In the genomic region with DNA sequence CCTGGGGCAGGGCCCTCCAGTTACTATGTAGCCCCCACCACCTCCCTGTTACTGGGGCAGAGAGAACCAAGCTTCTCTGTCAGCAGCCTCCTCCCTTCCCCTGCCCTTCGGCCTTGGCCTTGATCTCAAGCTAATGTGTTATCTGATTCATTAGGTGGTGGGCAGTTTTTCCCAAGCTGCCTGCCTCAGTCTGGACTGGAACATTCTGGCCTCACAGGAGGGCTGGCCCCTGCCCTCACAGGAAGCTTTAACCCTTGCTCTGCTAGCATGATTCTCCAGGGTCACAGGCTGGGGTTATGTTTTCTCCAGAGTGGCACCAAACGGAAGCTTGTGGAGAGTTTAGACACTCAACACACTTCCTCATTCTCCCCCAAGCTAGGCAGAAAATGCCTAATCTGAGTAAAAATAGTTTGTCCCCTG, we compare ENCODE assay signal across 15 cellular contexts. TPM values are rescaled to one million over a fixed set of nuclear protein-coding genes. Genes with fewer than 3 reads are reported as not detected.
A peak's percentile ranks its signal among the peaks of the same experiment; 100 is the strongest.
DNase-seq lines count a peak whose midpoint lies in the region; ATAC-seq and TF ChIP-seq lines count a peak whose summit lies in the region.
"Had no signal": no experiment of that assay in that cellular context is flagged by ENCODE, and none has a peak within 500 bp of the region (broad histone marks: within the 10 kb centered on the region; RNA-seq: fewer than 3 reads in every experiment).

No MANE protein-coding gene starts in this region.

- no peaks in the 10 kb centered on the region for H3K27me3 ChIP-seq in Loucy (ENCODE audit: insufficient read depth, low read length, poor library complexity, severe bottlenecking)
- H3K27me3 ChIP-seq in adrenal gland = no peaks in the 10 kb centered on the region
- no peaks in the 10 kb centered on the region for H3K27me3 ChIP-seq in naive thymus-derived CD4-positive, alpha-beta T cell (ENCODE audit: control insufficient read depth in 2 of 2, insufficient read depth in 2 of 2, low read length in 2 of 2)
- H3K27me3 ChIP-seq in MM.1S (replicated peaks; ENCODE audit: insufficient read depth, low read length) = no peaks in the 10 kb centered on the region
- no peaks in the 10 kb centered on the region for H3K27me3 ChIP-seq in Caco-2 (replicated peaks; ENCODE audit: control insufficient read depth, insufficient read depth, low read length)
- H3K27me3 ChIP-seq in breast epithelium = no peaks in the 10 kb centered on the region
- H3K27me3 ChIP-seq: cardiac muscle cell, vagina had no signal

- peak overlapping the region; percentile 85 for H2AFZ ChIP-seq in Loucy (ENCODE audit: low read length)
- no peak overlapping the region for H2AFZ ChIP-seq in MM.1S (ENCODE audit: low read length)

- H3K4me2 ChIP-seq in Loucy (ENCODE audit: low read depth, low read length, poor library complexity, severe bottlenecking) (no peak overlapping the region), MM.1S (ENCODE audit: low read depth, low read length) (no peak overlapping the region)

- POLR2A ChIA-PET in naive thymus-derived CD4-positive, alpha-beta T cell (lab: Charles Lee) = no interaction called here
- POLR2A ChIA-PET in Caco-2 (lab: Charles Lee) = no interaction called here

- no peak overlapping the region for H3K4me3 Mint-ChIP-seq in naive thymus-derived CD4-positive, alpha-beta T cell
- no peak overlapping the region for H3K4me3 Mint-ChIP-seq in Caco-2 (ENCODE audit: unreplicated experiment)
- no peak overlapping the region for H3K4me3 Mint-ChIP-seq in activated CD8-positive, alpha-beta memory T cell treated with anti-CD3 and anti-CD28 coated beads, Interleukin-2, amount 10 ng/mL, durations not matched to agents 7 days and 5 days
- H3K4me3 Mint-ChIP-seq: activated T-cell treated with anti-CD3 and anti-CD28 coated beads, Interleukin-2, amount 50 U/mL, for 4 hours had no signal

- BruUV-seq in Caco-2 (replicated peaks; lab: Mats Ljungman, UMichigan) = no TSS peak

- H3K27ac ChIP-seq in adrenal gland = peak overlapping the region; percentile 56 to 86 (median 82)
- H3K27ac ChIP-seq in naive thymus-derived CD4-positive, alpha-beta T cell (ENCODE audit: low read depth, low read length) = no peak overlapping the region
- H3K27ac ChIP-seq in MM.1S (ENCODE audit: low read length) = no peak overlapping the region
- no peak overlapping the region for H3K27ac ChIP-seq in breast epithelium
- H3K27ac ChIP-seq: C4-2B, cardiac muscle cell, vagina had no signal

- H3K9me2 ChIP-seq in Loucy (replicated peaks; ENCODE audit: low read depth, low read length) = no peaks in the 10 kb centered on the region
- H3K9me2 ChIP-seq in MM.1S (replicated peaks; ENCODE audit: insufficient read depth, low read length) = no peaks in the 10 kb centered on the region

- H3K27me3 Mint-ChIP-seq in naive thymus-derived CD4-positive, alpha-beta T cell = peaks cover 25 to 46% (median 38%) of the 10 kb centered on the region in 5 donors
- peaks cover 10% of the 10 kb centered on the region for H3K27me3 Mint-ChIP-seq in Caco-2 (ENCODE audit: insufficient read depth, unreplicated experiment)
- H3K27me3 Mint-ChIP-seq in activated CD8-positive, alpha-beta memory T cell treated with anti-CD3 and anti-CD28 coated beads, Interleukin-2, amount 10 ng/mL, durations not matched to agents 7 days and 5 days = peaks cover 28% of the 10 kb centered on the region

- H3K9me3 Mint-ChIP-seq in naive thymus-derived CD4-positive, alpha-beta T cell = peaks cover 0 to 3% (median 0%) of the 10 kb centered on the region in 11 donors
- no peaks in the 10 kb centered on the region for H3K9me3 Mint-ChIP-seq in Caco-2 (ENCODE audit: unreplicated experiment)
- no peaks in the 10 kb centered on the region for H3K9me3 Mint-ChIP-seq in activated CD8-positive, alpha-beta memory T cell treated with anti-CD3 and anti-CD28 coated beads, Interleukin-2, amount 10 ng/mL, durations not matched to agents 7 days and 5 days (ENCODE audit: low read depth)
- H3K9me3 Mint-ChIP-seq: activated T-cell treated with anti-CD3 and anti-CD28 coated beads, Interleukin-2, amount 50 U/mL, for 4 hours had no signal

- H3K9me3 ChIP-seq in Loucy (ENCODE audit: insufficient read depth, low read depth, low read length) = no peaks in the 10 kb centered on the region
- no peaks in the 10 kb centered on the region for H3K9me3 ChIP-seq in adrenal gland (replicated peaks in 1 of 3)
- H3K9me3 ChIP-seq in naive thymus-derived CD4-positive, alpha-beta T cell (ENCODE audit: control insufficient read depth in 2 of 3, low read length in 3 of 3) = no peaks in the 10 kb centered on the region
- H3K9me3 ChIP-seq in MM.1S (replicated peaks; ENCODE audit: insufficient read depth, low read length) = no peaks in the 10 kb centered on the region
- no peaks in the 10 kb centered on the region for H3K9me3 ChIP-seq in Caco-2
- no peaks in the 10 kb centered on the region for H3K9me3 ChIP-seq in breast epithelium
- H3K9me3 ChIP-seq: vagina had no signal

- H3K4me3 ChIP-seq in Loucy (ENCODE audit: low read length, poor library complexity, severe bottlenecking) = no peak overlapping the region
- no peak overlapping the region for H3K4me3 ChIP-seq in adrenal gland
- H3K4me3 ChIP-seq in naive thymus-derived CD4-positive, alpha-beta T cell (ENCODE audit: low read length) = no peak overlapping the region
- no peak overlapping the region for H3K4me3 ChIP-seq in MM.1S (ENCODE audit: low read length)
- no peak overlapping the region for H3K4me3 ChIP-seq in Caco-2 (ENCODE audit: low read depth, low read length)
- no peak overlapping the region for H3K4me3 ChIP-seq in breast epithelium
- H3K4me3 ChIP-seq: cardiac muscle cell, vagina had no signal

- ATAC-seq in naive thymus-derived CD4-positive, alpha-beta T cell = peak; percentile 49
- no peak for ATAC-seq in activated CD8-positive, alpha-beta memory T cell treated with anti-CD3 and anti-CD28 coated beads, Interleukin-2, amount 10 ng/mL, durations not matched to agents 7 days and 5 days
- ATAC-seq: activated T-cell treated with anti-CD3 and anti-CD28 coated beads, Interleukin-2, amount 50 U/mL, for 4 hours had no signal

- TF ChIP-seq CTCF in Loucy (conservative IDR thresholded peaks at IDR 0.05; ENCODE audit: low read length) (no peak), adrenal gland (IDR thresholded peaks at IDR 0.05) (no peak), MM.1S (IDR thresholded peaks at IDR 0.05; ENCODE audit: low read length) (no peak), Caco-2 (IDR thresholded peaks at IDR 0.05; ENCODE audit: insufficient read depth in 1 of 2, low read depth in 1 of 2, low read length in 1 of 2, severe bottlenecking in 1 of 2, unreplicated experiment in 1 of 2) (no peak), breast epithelium (IDR thresholded peaks at IDR 0.05) (no peak)

- H3K9ac ChIP-seq in Loucy (ENCODE audit: low read depth, low read length, poor library complexity, severe bottlenecking) (no peak overlapping the region), MM.1S (ENCODE audit: low read length) (no peak overlapping the region)

- intact Hi-C loops in adrenal gland (cut with DNase I) = no loop called here
- intact Hi-C loops in naive thymus-derived CD4-positive, alpha-beta T cell (cut with micrococcal nuclease) = no loop called here
- intact Hi-C loops in Caco-2 (cut with micrococcal nuclease; ENCODE audit: unreplicated experiment) = no loop called here
- intact Hi-C loops in breast epithelium (cut with DNase I; ENCODE audit: low total_unique reads) = no loop called here

- H3K4me1 ChIP-seq in Loucy (ENCODE audit: insufficient read depth, low read length, poor library complexity, severe bottlenecking) (peaks cover 17% of the 10 kb centered on the region), adrenal gland (replicated peaks in 1 of 2) (peaks cover 18 to 20% of the 10 kb centered on the region in 2 donors), MM.1S (ENCODE audit: low read length) (no peaks in the 10 kb centered on the region), Caco-2 (no peaks in the 10 kb centered on the region), breast epithelium (no peaks in the 10 kb centered on the region)
- H3K4me1 ChIP-seq in naive thymus-derived CD4-positive, alpha-beta T cell (ENCODE audit: control insufficient read depth in 2 of 2, insufficient read depth in 2 of 2, low read length in 2 of 2) = no peaks in the 10 kb centered on the region
- H3K4me1 ChIP-seq: vagina had no signal

- H3K36me3 Mint-ChIP-seq in naive thymus-derived CD4-positive, alpha-beta T cell = no peaks in the 10 kb centered on the region
- no peaks in the 10 kb centered on the region for H3K36me3 Mint-ChIP-seq in Caco-2 (ENCODE audit: insufficient read depth, unreplicated experiment)
- no peaks in the 10 kb centered on the region for H3K36me3 Mint-ChIP-seq in activated CD8-positive, alpha-beta memory T cell treated with anti-CD3 and anti-CD28 coated beads, Interleukin-2, amount 10 ng/mL, durations not matched to agents 7 days and 5 days

- no peaks in the 10 kb centered on the region for H3K79me2 ChIP-seq in Loucy (ENCODE audit: insufficient read depth, low read length)
- H3K79me2 ChIP-seq in MM.1S (ENCODE audit: low read length) = no peaks in the 10 kb centered on the region

- no peaks in the 10 kb centered on the region for H3K36me3 ChIP-seq in Loucy (ENCODE audit: insufficient read depth, low read length)
- no peaks in the 10 kb centered on the region for H3K36me3 ChIP-seq in adrenal gland (replicated peaks in 1 of 2)
- H3K36me3 ChIP-seq in naive thymus-derived CD4-positive, alpha-beta T cell (ENCODE audit: control insufficient read depth in 2 of 3, insufficient read depth in 3 of 3, low read length in 3 of 3) = no peaks in the 10 kb centered on the region
- no peaks in the 10 kb centered on the region for H3K36me3 ChIP-seq in MM.1S (replicated peaks; ENCODE audit: insufficient read depth, low read length)
- no peaks in the 10 kb centered on the region for H3K36me3 ChIP-seq in Caco-2 (ENCODE audit: control insufficient read depth, insufficient read depth, low read length)
- H3K36me3 ChIP-seq in breast epithelium = no peaks in the 10 kb centered on the region
- H3K36me3 ChIP-seq: cardiac muscle cell, vagina had no signal

- WGBS in adrenal gland, 4 donors = 13 to 28% (median 24%) methylated on average over 2 of the region's 2 CpGs

- no peaks in the 10 kb centered on the region for H4K20me1 ChIP-seq in Loucy (ENCODE audit: insufficient read depth, low read length, poor library complexity, severe bottlenecking)
- H4K20me1 ChIP-seq in MM.1S (ENCODE audit: insufficient read depth, low read length) = no peaks in the 10 kb centered on the region

- no peak overlapping the region for H3K27ac Mint-ChIP-seq in naive thymus-derived CD4-positive, alpha-beta T cell
- no peak overlapping the region for H3K27ac Mint-ChIP-seq in Caco-2 (ENCODE audit: unreplicated experiment)
- no peak overlapping the region for H3K27ac Mint-ChIP-seq in activated CD8-positive, alpha-beta memory T cell treated with anti-CD3 and anti-CD28 coated beads, Interleukin-2, amount 10 ng/mL, durations not matched to agents 7 days and 5 days

- TF ChIP-seq POLR2A in adrenal gland (IDR thresholded peaks at IDR 0.05) = no peak
- no peak for TF ChIP-seq POLR2A in breast epithelium (IDR thresholded peaks at IDR 0.05)

- H3F3A ChIP-seq in Loucy (ENCODE audit: low read depth) (0 out of 2 replicates have a peak, but pooled peaks cover 3% of the 10 kb centered on the region), MM.1S (ENCODE audit: insufficient read depth, low read length) (no peaks in the 10 kb centered on the region)

- H3K4me1 Mint-ChIP-seq in naive thymus-derived CD4-positive, alpha-beta T cell = peaks cover 0 to 15% (median 0%) of the 10 kb centered on the region in 7 donors
- no peaks in the 10 kb centered on the region for H3K4me1 Mint-ChIP-seq in Caco-2 (ENCODE audit: low read depth, unreplicated experiment)
- H3K4me1 Mint-ChIP-seq in activated CD8-positive, alpha-beta memory T cell treated with anti-CD3 and anti-CD28 coated beads, Interleukin-2, amount 10 ng/mL, durations not matched to agents 7 days and 5 days = peaks cover 6% of the 10 kb centered on the region

- CTCF ChIA-PET in naive thymus-derived CD4-positive, alpha-beta T cell (lab: Charles Lee) = no interaction called here
- CTCF ChIA-PET in Caco-2 (lab: Charles Lee) = interaction anchor here (0.9 kb wide), 1 partner anchor 20 kb away, joined by 3 read pairs; no protein-coding TSS in a partner anchor
- CTCF ChIA-PET in activated CD8-positive, alpha-beta memory T cell treated with anti-CD3 and anti-CD28 coated beads, Interleukin-2, amount 10 ng/mL, durations not matched to agents 7 days and 5 days (lab: Charles Lee) = interaction anchor here (0.8 to 0.9 kb wide), 2 partner anchors 22 to 42 kb away, joined by 3 read pairs; no protein-coding TSS in a partner anchor

- peak; percentile 57 for DNase-seq in GF-D8 (lab: John Stamatoyannopoulos, UW)
- DNase-seq in adrenal gland = peak; percentile 51 to 85 (median 75)
- no peak for DNase-seq in naive thymus-derived CD4-positive, alpha-beta T cell
- no peak for DNase-seq in MM.1S
- no peak for DNase-seq in Caco-2
- DNase-seq in activated CD8-positive, alpha-beta memory T cell treated with anti-CD3 and anti-CD28 coated beads, Interleukin-2, amount 10 ng/mL, durations not matched to agents 7 days and 5 days = no peak
- DNase-seq in breast epithelium (ENCODE audit: low spot score in 2 of 2) = no peak
- DNase-seq: activated T-cell treated with anti-CD3 and anti-CD28 coated beads, Interleukin-2, amount 50 U/mL, for 4 hours; islet precursor cell; NCI-H524 treated with DMSO at 0.1 percent for 48 hours had no signal

RNA-seq across cellular contexts. Expression of a gene that starts 37.2 kb away (rescaled TPM):
- total RNA-seq in adrenal gland (100 to 1,000 TPM in 1 of 8 donors, 10 to 100 TPM in 7; 11.9 to 198 (median 23.5) TPM), Caco-2 (2022) (35.9 and 45.0 TPM in 2 replicates), breast epithelium (1 to 10 TPM in 2 of 3 donors, under 1 TPM in 1; 0.32 to 5.1 (median 3.9) TPM)
- 10 to 100 TPM; 11.8 to 77.2 (median 27.6) TPM for polyA plus RNA-seq in adrenal gland
- total RNA-seq in naive thymus-derived CD4-positive, alpha-beta T cell = 1 to 10 TPM in 1 of 5 experiments, under 1 TPM in 3, not detected in 1; 0.37 to 5.0 (median 0.53) TPM
- under 1 TPM in 1 of 2 donors, not detected in 1; 0.26 TPM for polyA plus RNA-seq in naive thymus-derived CD4-positive, alpha-beta T cell
- 1 to 10 TPM; 2.6 to 5.3 TPM for total RNA-seq in activated CD8-positive, alpha-beta memory T cell treated with anti-CD3 and anti-CD28 coated beads, Interleukin-2, amount 10 ng/mL, durations not matched to agents 7 days and 5 days

RNA-seq across cellular contexts. Expression of a gene that starts 50.2 kb away (rescaled TPM):
- total RNA-seq in adrenal gland (1 to 10 TPM in 3 of 8 donors, under 1 TPM in 4, not detected in 1; 0.14 to 4.6 (median 0.87) TPM), Caco-2 (2022) (not detected in 2 replicates), breast epithelium (not detected)
- polyA plus RNA-seq in adrenal gland = 1 to 10 TPM in 1 of 3 donors, under 1 TPM in 2; 0.16 to 1.5 (median 0.37) TPM
- not detected for total RNA-seq in naive thymus-derived CD4-positive, alpha-beta T cell
- polyA plus RNA-seq in naive thymus-derived CD4-positive, alpha-beta T cell = not detected
- total RNA-seq in activated CD8-positive, alpha-beta memory T cell treated with anti-CD3 and anti-CD28 coated beads, Interleukin-2, amount 10 ng/mL, durations not matched to agents 7 days and 5 days = not detected
- total RNA-seq: activated T-cell treated with anti-CD3 and anti-CD28 coated beads, Interleukin-2, amount 50 U/mL, for 4 hours; cardiac muscle cell; T-helper 2 cell treated with Interferon-gamma antibody and Interleukin-4, amounts not matched to agents 100 ng/mL and 5 ng/mL, for 36 hours had no signal
- polyA plus RNA-seq: cardiac muscle cell had no signal

Comparison
In these comparisons a context has a peak if more than half of its experiments do, and no peak if none do; other contexts are left out.
1. DNase-seq: peak in GF-D8 (single experiment) and adrenal gland (7 of 7); none in naive thymus-derived CD4-positive, alpha-beta T cell (0 of 9), MM.1S (single experiment), Caco-2 (0 of 2), activated CD8-positive, alpha-beta memory T cell treated with anti-CD3 and anti-CD28 coated beads, Interleukin-2, amount 10 ng/mL, durations not matched to agents 7 days and 5 days (single experiment) and breast epithelium (0 of 2).
2. H3K27ac ChIP-seq: peak in adrenal gland (5 of 5); none in naive thymus-derived CD4-positive, alpha-beta T cell (single experiment), MM.1S (single experiment) and breast epithelium (0 of 2).